2 cellular contexts compared by ENCODE assay signal in the genomic region with DNA sequence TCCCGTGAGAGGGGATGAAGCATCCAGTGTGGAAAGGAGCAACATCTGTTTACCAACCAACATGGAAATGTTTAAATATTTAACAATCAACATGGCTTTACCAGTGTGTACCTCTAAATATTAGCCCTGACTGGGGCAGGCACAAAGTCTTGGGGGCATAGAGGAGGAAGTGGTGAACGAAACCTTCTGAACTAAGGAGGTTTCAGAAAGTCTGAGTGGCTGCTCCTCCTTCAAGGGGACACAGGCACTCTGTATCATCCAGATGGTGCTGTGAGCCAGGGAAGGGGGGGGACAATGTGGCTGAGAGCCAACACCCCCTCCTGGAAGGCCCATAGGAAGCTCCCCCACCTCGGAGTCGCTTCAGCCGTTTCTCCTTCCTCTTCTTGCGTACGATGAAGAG.
TF ChIP-seq lines count a peak whose summit lies in the region.

No MANE protein-coding gene starts in this region.

TF ChIP-seq in GM12891, 5 proteins besides CTCF, POLR2A, EP300 and RAD21:
- TF ChIP-seq PAX5 (IDR thresholded peaks at IDR 0.05; ENCODE audit: insufficient read depth, low read length, severe bottlenecking) = no peak
- TF ChIP-seq SPI1 (IDR thresholded peaks at IDR 0.05; ENCODE audit: low read depth, low read length) = peak; percentile 73

TF ChIP-seq in GM12878, 131 proteins besides CTCF, POLR2A, EP300 and RAD21:
- TF ChIP-seq BHLHE40 (IDR thresholded peaks at IDR 0.05; ENCODE audit: borderline replicate concordance in 1 of 2, low read depth in 2 of 2, low read length in 1 of 2) (no peak), BMI1 (IDR thresholded peaks at IDR 0.05; ENCODE audit: borderline replicate concordance) (no peak), IKZF1 (conservative IDR thresholded peaks at IDR 0.05) (peak; percentile 27; the same call in 1 of the 2 replicates), RAD51 (IDR thresholded peaks at IDR 0.05) (no peak), TBL1XR1 (IDR thresholded peaks at IDR 0.05; ENCODE audit: low read depth, low read length) (no peak), YY1 (IDR thresholded peaks at IDR 0.05; ENCODE audit: low read depth, low read length) (0 out of 2 replicates have a peak, but pooled peaks have one; percentile 11), SPI1 (IDR thresholded peaks at IDR 0.05; ENCODE audit: borderline replicate concordance, insufficient read depth, low read depth, low read length) (peak; percentile 74), GATAD2B (conservative IDR thresholded peaks at IDR 0.05; ENCODE audit: low read depth) (0 out of 2 replicates have a peak, but pooled peaks have one; percentile 24)
- TF ChIP-seq, protein P1, sequence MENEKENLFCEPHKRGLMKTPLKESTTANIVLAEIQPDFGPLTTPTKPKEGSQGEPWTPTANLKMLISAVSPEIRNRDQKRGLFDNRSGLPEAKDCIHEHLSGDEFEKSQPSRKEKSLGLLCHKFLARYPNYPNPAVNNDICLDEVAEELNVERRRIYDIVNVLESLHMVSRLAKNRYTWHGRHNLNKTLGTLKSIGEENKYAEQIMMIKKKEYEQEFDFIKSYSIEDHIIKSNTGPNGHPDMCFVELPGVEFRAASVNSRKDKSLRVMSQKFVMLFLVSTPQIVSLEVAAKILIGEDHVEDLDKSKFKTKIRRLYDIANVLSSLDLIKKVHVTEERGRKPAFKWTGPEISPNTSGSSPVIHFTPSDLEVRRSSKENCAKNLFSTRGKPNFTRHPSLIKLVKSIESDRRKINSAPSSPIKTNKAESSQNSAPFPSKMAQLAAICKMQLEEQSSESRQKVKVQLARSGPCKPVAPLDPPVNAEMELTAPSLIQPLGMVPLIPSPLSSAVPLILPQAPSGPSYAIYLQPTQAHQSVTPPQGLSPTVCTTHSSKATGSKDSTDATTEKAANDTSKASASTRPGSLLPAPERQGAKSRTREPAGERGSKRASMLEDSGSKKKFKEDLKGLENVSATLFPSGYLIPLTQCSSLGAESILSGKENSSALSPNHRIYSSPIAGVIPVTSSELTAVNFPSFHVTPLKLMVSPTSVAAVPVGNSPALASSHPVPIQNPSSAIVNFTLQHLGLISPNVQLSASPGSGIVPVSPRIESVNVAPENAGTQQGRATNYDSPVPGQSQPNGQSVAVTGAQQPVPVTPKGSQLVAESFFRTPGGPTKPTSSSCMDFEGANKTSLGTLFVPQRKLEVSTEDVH (IDR thresholded peaks at IDR 0.05; ENCODE audit: low read depth, partially characterized antibody) = no peak
- TF ChIP-seq, protein P2, sequence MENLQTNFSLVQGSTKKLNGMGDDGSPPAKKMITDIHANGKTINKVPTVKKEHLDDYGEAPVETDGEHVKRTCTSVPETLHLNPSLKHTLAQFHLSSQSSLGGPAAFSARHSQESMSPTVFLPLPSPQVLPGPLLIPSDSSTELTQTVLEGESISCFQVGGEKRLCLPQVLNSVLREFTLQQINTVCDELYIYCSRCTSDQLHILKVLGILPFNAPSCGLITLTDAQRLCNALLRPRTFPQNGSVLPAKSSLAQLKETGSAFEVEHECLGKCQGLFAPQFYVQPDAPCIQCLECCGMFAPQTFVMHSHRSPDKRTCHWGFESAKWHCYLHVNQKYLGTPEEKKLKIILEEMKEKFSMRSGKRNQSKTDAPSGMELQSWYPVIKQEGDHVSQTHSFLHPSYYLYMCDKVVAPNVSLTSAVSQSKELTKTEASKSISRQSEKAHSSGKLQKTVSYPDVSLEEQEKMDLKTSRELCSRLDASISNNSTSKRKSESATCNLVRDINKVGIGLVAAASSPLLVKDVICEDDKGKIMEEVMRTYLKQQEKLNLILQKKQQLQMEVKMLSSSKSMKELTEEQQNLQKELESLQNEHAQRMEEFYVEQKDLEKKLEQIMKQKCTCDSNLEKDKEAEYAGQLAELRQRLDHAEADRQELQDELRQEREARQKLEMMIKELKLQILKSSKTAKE (IDR thresholded peaks at IDR 0.05; ENCODE audit: low read depth, poor library complexity, severe bottlenecking) = no peak
